21 cellular contexts compared by ENCODE assay signal in the genomic region with DNA sequence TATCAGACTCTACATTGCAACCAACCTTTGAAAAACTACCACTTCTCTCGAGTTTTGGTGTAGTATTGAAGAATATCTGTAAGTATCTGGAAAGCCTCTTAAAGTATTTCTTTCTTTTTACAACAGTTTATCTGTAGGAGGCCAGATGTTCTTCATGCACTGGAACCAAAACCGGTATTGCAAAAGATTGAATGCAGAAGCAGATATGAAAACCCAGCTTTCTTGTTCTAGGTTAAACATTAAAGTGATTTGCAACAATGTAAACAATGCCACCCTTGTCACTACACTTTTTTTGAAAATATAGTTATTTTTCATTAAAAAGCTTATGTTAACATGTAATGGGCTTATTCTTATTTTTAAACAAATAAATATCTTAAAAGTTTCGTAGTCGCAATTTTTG. TPM values are rescaled to one million over a fixed set of nuclear protein-coding genes. Genes with fewer than 3 reads are reported as not detected.
DNase-seq lines count a peak whose midpoint lies in the region; TF ChIP-seq lines count a peak whose summit lies in the region.
"Had no signal": no experiment of that assay in that cellular context is flagged by ENCODE, and none has a peak within 500 bp of the region (broad histone marks: within the 10 kb centered on the region; RNA-seq: fewer than 3 reads in every experiment).

No MANE protein-coding gene starts in this region.

- H4K20me1 ChIP-seq in smooth muscle cell (ENCODE audit: low read depth) (peaks cover 3% of the 10 kb centered on the region), GM23248 (ENCODE audit: insufficient read depth) (no peaks in the 10 kb centered on the region)

- POLR2A ChIA-PET in HEK293 (lab: Yijun Ruan, JAX) = interaction anchor here (0.7 kb wide), 1 partner anchor 47 kb away, joined by 3 read pairs; no protein-coding TSS in a partner anchor

- H2AFZ ChIP-seq in smooth muscle cell (ENCODE audit: low read depth) (no peak overlapping the region), GM23248 (no peak overlapping the region)

- in situ Hi-C loops in GM23248 (cut with MboI) = no loop called here

- H3K9ac ChIP-seq in SK-N-MC (ENCODE audit: insufficient read length) = no peak overlapping the region
- no peak overlapping the region for H3K9ac ChIP-seq in smooth muscle cell (ENCODE audit: low read depth)
- H3K9ac ChIP-seq in GM23248 = no peak overlapping the region

- H3K79me2 ChIP-seq in smooth muscle cell (ENCODE audit: low read depth) (peaks cover 97% of the 10 kb centered on the region), GM23248 (ENCODE audit: insufficient read depth) (peaks cover 98% of the 10 kb centered on the region)

- TF ChIP-seq CTCF in HEK293 (tag by site-specific recombination; IDR thresholded peaks at IDR 0.05) = no peak
- no peak for TF ChIP-seq CTCF in smooth muscle cell (IDR thresholded peaks at IDR 0.05; ENCODE audit: borderline replicate concordance, insufficient read depth, poor library complexity, severe bottlenecking)

- no peaks in the 10 kb centered on the region for H3K9me2 ChIP-seq in GM23248 (ENCODE audit: insufficient read depth)

- H3K27ac ChIP-seq in HEK293 (ENCODE audit: extremely low read depth, low read depth, low read length) (no peak overlapping the region), SK-N-MC (peak overlapping the region; percentile 54), smooth muscle cell (ENCODE audit: low read depth) (peak overlapping the region; percentile 96), GM23248 (no peak overlapping the region)
- H3K27ac ChIP-seq: HL-60 had no signal

- WGBS in smooth muscle cell (ENCODE audit: low lambda C conversion rate) = 62% methylated on average over 4 of the region's 4 CpGs
- WGBS in GM23248 (ENCODE audit: low coverage in 1 of 2, low lambda C conversion rate in 2 of 2, missing lambda C conversion rate in 2 of 2), 2 experiments = 15 to 19% methylated on average over 4 of the region's 4 CpGs

- H3K27me3 ChIP-seq in smooth muscle cell (ENCODE audit: low read depth) (no peaks in the 10 kb centered on the region), GM23248 (replicated peaks; ENCODE audit: insufficient read depth) (no peaks in the 10 kb centered on the region)

- H3F3A ChIP-seq in smooth muscle cell (ENCODE audit: low read depth) = peaks cover 16% of the 10 kb centered on the region
- peaks cover 21% of the 10 kb centered on the region; the same call in 1 of the 2 replicates for H3F3A ChIP-seq in GM23248 (ENCODE audit: insufficient read depth)

- no peaks in the 10 kb centered on the region for H3K9me3 ChIP-seq in HEK293 (ENCODE audit: control insufficient read depth, insufficient read depth, low read depth, low read length)
- H3K9me3 ChIP-seq in SK-N-MC (ENCODE audit: low read depth, low read length) = no peaks in the 10 kb centered on the region
- no peaks in the 10 kb centered on the region for H3K9me3 ChIP-seq in smooth muscle cell (replicated peaks; ENCODE audit: low read depth)
- no peaks in the 10 kb centered on the region for H3K9me3 ChIP-seq in GM23248 (ENCODE audit: low read depth)
- H3K9me3 ChIP-seq: HAP-1 had no signal

- peaks cover 0 to 3% of the 10 kb centered on the region in 2 experiments; a peak in 1 of 3 replicates for H3K36me3 ChIP-seq in HEK293 (ENCODE audit: control insufficient read depth in 2 of 2, insufficient read depth in 1 of 2, low read length in 2 of 2)
- no peaks in the 10 kb centered on the region for H3K36me3 ChIP-seq in SK-N-MC (ENCODE audit: insufficient read depth, low read length)
- H3K36me3 ChIP-seq in smooth muscle cell (ENCODE audit: low read depth) = no peaks in the 10 kb centered on the region
- H3K36me3 ChIP-seq in GM23248 (ENCODE audit: low read depth) = no peaks in the 10 kb centered on the region
- H3K36me3 ChIP-seq: HAP-1 had no signal

- H3K4me1 ChIP-seq in HEK293 (ENCODE audit: control insufficient read depth, insufficient read depth, low read length) = peaks cover 12% of the 10 kb centered on the region
- peaks cover 28% of the 10 kb centered on the region for H3K4me1 ChIP-seq in smooth muscle cell (ENCODE audit: low read depth)
- H3K4me1 ChIP-seq in GM23248 (ENCODE audit: insufficient read depth) = peaks cover 23% of the 10 kb centered on the region

- H3K4me2 ChIP-seq in smooth muscle cell = no peak overlapping the region
- H3K4me2 ChIP-seq in GM23248 (ENCODE audit: unreplicated experiment) = no peak overlapping the region

- H3K4me3 ChIP-seq in HEK293 (ENCODE audit: low read depth, low read length) = no peak overlapping the region
- peak overlapping the region; percentile 9; the same call in 1 of the 2 replicates for H3K4me3 ChIP-seq in SK-N-MC
- no peak overlapping the region for H3K4me3 ChIP-seq in smooth muscle cell
- H3K4me3 ChIP-seq in GM23248 = no peak overlapping the region
- H3K4me3 ChIP-seq: HAP-1 had no signal

- CTCF ChIA-PET in HEK293 (lab: Yijun Ruan, JAX) = interaction anchor here (0.9 to 1.1 kb wide), 2 partner anchors 19 to 361 kb away, joined by 4 to 7 read pairs; no protein-coding TSS in a partner anchor

- DNase-seq in SK-N-MC (ENCODE audit: low read depth, low spot score) = no peak
- peak; percentile 35 for DNase-seq in fibroblast of peridontal ligament (ENCODE audit: extremely low read depth)
- no peak for DNase-seq in smooth muscle cell (lab: John Stamatoyannopoulos, UW; ENCODE audit: unreplicated experiment)
- DNase-seq in GM23248 = no peak
- no peak for DNase-seq in germinal center (ENCODE audit: low spot score)
- DNase-seq in islet precursor cell = no peak
- no peak for DNase-seq in NCI-H82 (lab: John Stamatoyannopoulos, UW)
- DNase-seq: GDM1; Karpas-422; NCI-H1092 treated with DMSO at 0.1 percent for 48 hours; NCI-H2081; NCI-H2171 treated with DMSO at 0.1 percent for 48 hours; NCI-H446 treated with DMSO at 0.1 percent for 48 hours; NK-92 treated with Interleukin-12 subunit alpha and Interleukin-12 subunit beta, amount 100 ng/mL, for 24 hours; RPMI8226; SHP77 treated with DMSO at 0.1 percent for 48 hours had no signal

TF ChIP-seq in HEK293, 187 proteins besides CTCF, POLR2A, EP300 and RAD21:
- TF ChIP-seq, protein P1, sequence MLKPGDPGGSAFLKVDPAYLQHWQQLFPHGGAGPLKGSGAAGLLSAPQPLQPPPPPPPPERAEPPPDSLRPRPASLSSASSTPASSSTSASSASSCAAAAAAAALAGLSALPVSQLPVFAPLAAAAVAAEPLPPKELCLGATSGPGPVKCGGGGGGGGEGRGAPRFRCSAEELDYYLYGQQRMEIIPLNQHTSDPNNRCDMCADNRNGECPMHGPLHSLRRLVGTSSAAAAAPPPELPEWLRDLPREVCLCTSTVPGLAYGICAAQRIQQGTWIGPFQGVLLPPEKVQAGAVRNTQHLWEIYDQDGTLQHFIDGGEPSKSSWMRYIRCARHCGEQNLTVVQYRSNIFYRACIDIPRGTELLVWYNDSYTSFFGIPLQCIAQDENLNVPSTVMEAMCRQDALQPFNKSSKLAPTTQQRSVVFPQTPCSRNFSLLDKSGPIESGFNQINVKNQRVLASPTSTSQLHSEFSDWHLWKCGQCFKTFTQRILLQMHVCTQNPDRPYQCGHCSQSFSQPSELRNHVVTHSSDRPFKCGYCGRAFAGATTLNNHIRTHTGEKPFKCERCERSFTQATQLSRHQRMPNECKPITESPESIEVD (tag by site-specific recombination; IDR thresholded peaks at IDR 0.05) = 0 out of 2 replicates have a peak, but pooled peaks have one; percentile 9
- no peak for TF ChIP-seq ZNF658 (tag by site-specific recombination; IDR thresholded peaks at IDR 0.05)
- no peak for TF ChIP-seq ZNF19 (tag by site-specific recombination; IDR thresholded peaks at IDR 0.05; ENCODE audit: low read depth)
- no peak for TF ChIP-seq SALL2 (tag by site-specific recombination; IDR thresholded peaks at IDR 0.05; ENCODE audit: borderline replicate concordance)
- no peak for TF ChIP-seq ZNF529 (tag by site-specific recombination; IDR thresholded peaks at IDR 0.05; ENCODE audit: insufficient replicate concordance)

RNA-seq across cellular contexts. Expression of a gene that starts 27.2 kb away (rescaled TPM):
- total RNA-seq in smooth muscle cell = 609 and 1,026 TPM in 2 replicates
- polyA plus RNA-seq in smooth muscle cell (305 and 318 TPM in 2 replicates), GM23248 (2016; fragmentation: Nextera tagmentation; extraction: Ambion mirVana) (137 and 139 TPM in 2 replicates)
- total RNA-seq in GM23248 (2014; rRNA removed; shearing (Covaris generic)) = 118 and 136 TPM in 2 replicates
- total RNA-seq: OCI-LY7 had no signal
- polyA plus RNA-seq: IgD-negative memory B cell had no signal

Comparison
In these comparisons a context has a peak if more than half of its experiments do, and no peak if none do; other contexts are left out.
1. H3K27ac ChIP-seq: peak in SK-N-MC (single experiment) and smooth muscle cell (single experiment); none in HEK293 (single experiment) and GM23248 (single experiment).